ENCODE assay signal across 8 cellular contexts in genomic region chr13:96165840-96166239, GRCh38.
"Had no signal": no experiment of that assay in that cellular context is flagged by ENCODE, and none has a peak within 500 bp of the region (broad histone marks: within the 10 kb centered on the region; RNA-seq: fewer than 3 reads in every experiment).

No MANE protein-coding gene starts in this region.

- H3K4me3 Mint-ChIP-seq: IgD-negative memory B cell had no signal

- H3K27ac Mint-ChIP-seq: IgD-negative memory B cell had no signal

- ATAC-seq: HepG2, K562 had no signal

- H3K36me3 Mint-ChIP-seq: IgD-negative memory B cell had no signal

- H3K4me3 ChIP-seq: K562 had no signal

- H3K4me1 Mint-ChIP-seq: IgD-negative memory B cell had no signal

- H3K27me3 Mint-ChIP-seq: IgD-negative memory B cell had no signal

- FAIRE-seq: HepG2, HTR-8/SVneo, K562 had no signal

- DNase-seq: IMR-90, KBM-7, KG1 had no signal

- H3K27ac ChIP-seq: HL-60 had no signal
